Comparison of ENCODE assay signal across 1 cellular context in the genomic region with DNA sequence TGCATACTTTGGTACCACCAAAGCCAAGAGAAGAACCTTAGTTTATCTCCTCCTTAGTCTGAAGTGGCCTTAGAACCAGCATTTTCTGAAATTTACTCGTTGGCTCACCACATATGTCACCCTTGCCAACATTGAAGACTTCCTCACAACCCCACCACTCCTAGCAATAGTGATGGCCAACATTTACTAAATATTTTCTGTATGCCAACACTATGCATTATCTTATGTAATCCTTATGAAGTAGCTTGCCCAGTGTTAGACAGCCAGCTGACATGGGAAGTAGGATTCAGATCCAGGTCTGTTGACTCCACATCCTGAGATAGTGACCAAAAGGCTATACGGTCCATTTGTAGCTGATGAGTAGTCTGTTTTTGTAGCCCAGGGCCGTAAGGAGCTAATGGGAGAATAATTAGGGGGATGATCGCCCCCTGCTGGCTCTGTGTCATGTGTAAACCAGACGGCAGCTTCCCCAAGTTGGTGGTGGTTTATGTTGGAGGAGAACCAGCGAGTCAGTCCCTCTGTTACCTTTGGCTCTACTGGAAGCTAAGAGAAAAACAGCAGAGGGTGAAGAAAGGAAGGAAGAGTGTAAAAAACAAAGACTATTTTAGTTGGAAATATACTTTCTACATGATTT.
TF ChIP-seq lines count a peak whose summit lies in the region.

No MANE protein-coding gene starts in this region.

TF ChIP-seq in HepG2, 621 proteins besides CTCF, POLR2A, EP300 and RAD21 (continued from another document):
- TF ChIP-seq, protein P1, sequence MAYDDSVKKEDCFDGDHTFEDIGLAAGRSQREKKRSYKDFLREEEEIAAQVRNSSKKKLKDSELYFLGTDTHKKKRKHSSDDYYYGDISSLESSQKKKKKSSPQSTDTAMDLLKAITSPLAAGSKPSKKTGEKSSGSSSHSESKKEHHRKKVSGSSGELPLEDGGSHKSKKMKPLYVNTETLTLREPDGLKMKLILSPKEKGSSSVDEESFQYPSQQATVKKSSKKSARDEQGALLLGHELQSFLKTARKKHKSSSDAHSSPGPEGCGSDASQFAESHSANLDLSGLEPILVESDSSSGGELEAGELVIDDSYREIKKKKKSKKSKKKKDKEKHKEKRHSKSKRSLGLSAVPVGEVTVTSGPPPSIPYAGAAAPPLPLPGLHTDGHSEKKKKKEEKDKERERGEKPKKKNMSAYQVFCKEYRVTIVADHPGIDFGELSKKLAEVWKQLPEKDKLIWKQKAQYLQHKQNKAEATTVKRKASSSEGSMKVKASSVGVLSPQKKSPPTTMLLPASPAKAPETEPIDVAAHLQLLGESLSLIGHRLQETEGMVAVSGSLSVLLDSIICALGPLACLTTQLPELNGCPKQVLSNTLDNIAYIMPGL (CRISPR knock-in tag; IDR thresholded peaks at IDR 0.05; ENCODE audit: borderline replicate concordance in 1 of 2, low read depth in 1 of 2): peak; percentile 24 to 45; a peak in 1 of 4 replicates
- TF ChIP-seq MXD4 (CRISPR knock-in tag; IDR thresholded peaks at IDR 0.05) (0 out of 2 replicates have a peak, but pooled peaks have one; percentile 25), FOSL2 (CRISPR knock-in tag; IDR thresholded peaks at IDR 0.05) (peak; percentile 46), XRCC5 (optimal IDR thresholded peaks at IDR 0.05; ENCODE audit: low read length) (peak; percentile 27), SMAD3 (CRISPR knock-in tag; IDR thresholded peaks at IDR 0.05) (0 out of 2 replicates have a peak, but pooled peaks have one; percentile 8), STAG1 (CRISPR knock-in tag; IDR thresholded peaks at IDR 0.05) (peak; percentile 96), SAP130 (CRISPR knock-in tag; IDR thresholded peaks at IDR 0.05; ENCODE audit: low read depth) (no peak; the same call in 1 of the 2 replicates), ZNF121 (CRISPR knock-in tag; IDR thresholded peaks at IDR 0.05) (no peak), FOXA1 (IDR thresholded peaks at IDR 0.05) (no peak), FOXA1 (CRISPR knock-in tag; IDR thresholded peaks at IDR 0.05) (peak; percentile 54), GATAD2A (CRISPR knock-in tag; IDR thresholded peaks at IDR 0.05) (0 out of 2 replicates have a peak, but pooled peaks have one; percentile 41), ZNF792 (CRISPR knock-in tag; IDR thresholded peaks at IDR 0.05) (peak; percentile 45; the same call in 1 of the 2 replicates), KDM2A (CRISPR knock-in tag; IDR thresholded peaks at IDR 0.05; ENCODE audit: borderline replicate concordance, low read depth) (peak; percentile 30; the same call in 1 of the 2 replicates), HES4 (CRISPR knock-in tag; IDR thresholded peaks at IDR 0.05; ENCODE audit: borderline replicate concordance) (no peak), ZNF530 (CRISPR knock-in tag; IDR thresholded peaks at IDR 0.05; ENCODE audit: low read depth) (no peak), THAP11 (CRISPR knock-in tag; IDR thresholded peaks at IDR 0.05) (peak; percentile 43; the same call in 1 of the 2 replicates), FOXA3 (CRISPR knock-in tag; IDR thresholded peaks at IDR 0.05) (peak; percentile 26; the same call in 1 of the 2 replicates), GPN1 (CRISPR knock-in tag; IDR thresholded peaks at IDR 0.05; ENCODE audit: borderline replicate concordance) (no peak), TEAD3 (CRISPR knock-in tag; optimal IDR thresholded peaks at IDR 0.05; ENCODE audit: borderline replicate concordance) (peak; percentile 23), SATB2 (CRISPR knock-in tag; IDR thresholded peaks at IDR 0.05) (no peak), HOXA5 (CRISPR knock-in tag; IDR thresholded peaks at IDR 0.05) (0 out of 2 replicates have a peak, but pooled peaks have one; percentile 32), CEBPG (CRISPR knock-in tag; IDR thresholded peaks at IDR 0.05) (no peak), ASH2L (IDR thresholded peaks at IDR 0.05; ENCODE audit: insufficient read length, low read depth, low read length) (no peak), MIXL1 (CRISPR knock-in tag; IDR thresholded peaks at IDR 0.05) (0 out of 2 replicates have a peak, but pooled peaks have one; percentile 48), MED1 (CRISPR knock-in tag; IDR thresholded peaks at IDR 0.05) (0 out of 2 replicates have a peak, but pooled peaks have one; percentile 21), ZNF350 (CRISPR knock-in tag; IDR thresholded peaks at IDR 0.05; ENCODE audit: borderline replicate concordance, low read depth) (no peak), ZNF234 (CRISPR knock-in tag; conservative IDR thresholded peaks at IDR 0.05) (no peak), SMC3 (IDR thresholded peaks at IDR 0.05; ENCODE audit: low read length) (peak; percentile 97), ZEB1 (IDR thresholded peaks at IDR 0.05; ENCODE audit: insufficient replicate concordance, low read depth) (no peak), EEA1 (CRISPR knock-in tag; IDR thresholded peaks at IDR 0.05; ENCODE audit: borderline replicate concordance) (no peak), GABPA (IDR thresholded peaks at IDR 0.05; ENCODE audit: low read depth, low read length) (no peak), GABPA (CRISPR knock-in tag; IDR thresholded peaks at IDR 0.05; ENCODE audit: low read depth) (no peak), ZFP82 (CRISPR knock-in tag; IDR thresholded peaks at IDR 0.05; ENCODE audit: borderline replicate concordance) (no peak), SOX6 (IDR thresholded peaks at IDR 0.05) (no peak), SOX6 (CRISPR knock-in tag; IDR thresholded peaks at IDR 0.05) (peak; percentile 19; the same call in 1 of the 2 replicates), PHF8 (CRISPR knock-in tag; IDR thresholded peaks at IDR 0.05) (0 out of 2 replicates have a peak, but pooled peaks have one; percentile 30), ZNF773 (CRISPR knock-in tag; IDR thresholded peaks at IDR 0.05; ENCODE audit: borderline replicate concordance) (no peak), KLF16 (CRISPR knock-in tag; IDR thresholded peaks at IDR 0.05) (no peak)
- TF ChIP-seq, protein P2, sequence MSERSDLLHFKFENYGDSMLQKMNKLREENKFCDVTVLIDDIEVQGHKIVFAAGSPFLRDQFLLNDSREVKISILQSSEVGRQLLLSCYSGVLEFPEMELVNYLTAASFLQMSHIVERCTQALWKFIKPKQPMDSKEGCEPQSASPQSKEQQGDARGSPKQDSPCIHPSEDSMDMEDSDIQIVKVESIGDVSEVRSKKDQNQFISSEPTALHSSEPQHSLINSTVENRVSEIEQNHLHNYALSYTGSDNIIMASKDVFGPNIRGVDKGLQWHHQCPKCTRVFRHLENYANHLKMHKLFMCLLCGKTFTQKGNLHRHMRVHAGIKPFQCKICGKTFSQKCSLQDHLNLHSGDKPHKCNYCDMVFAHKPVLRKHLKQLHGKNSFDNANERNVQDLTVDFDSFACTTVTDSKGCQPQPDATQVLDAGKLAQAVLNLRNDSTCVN (CRISPR knock-in tag; IDR thresholded peaks at IDR 0.05; ENCODE audit: borderline replicate concordance): no peak
- TF ChIP-seq, protein P3, sequence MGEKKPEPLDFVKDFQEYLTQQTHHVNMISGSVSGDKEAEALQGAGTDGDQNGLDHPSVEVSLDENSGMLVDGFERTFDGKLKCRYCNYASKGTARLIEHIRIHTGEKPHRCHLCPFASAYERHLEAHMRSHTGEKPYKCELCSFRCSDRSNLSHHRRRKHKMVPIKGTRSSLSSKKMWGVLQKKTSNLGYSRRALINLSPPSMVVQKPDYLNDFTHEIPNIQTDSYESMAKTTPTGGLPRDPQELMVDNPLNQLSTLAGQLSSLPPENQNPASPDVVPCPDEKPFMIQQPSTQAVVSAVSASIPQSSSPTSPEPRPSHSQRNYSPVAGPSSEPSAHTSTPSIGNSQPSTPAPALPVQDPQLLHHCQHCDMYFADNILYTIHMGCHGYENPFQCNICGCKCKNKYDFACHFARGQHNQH (CRISPR knock-in tag; IDR thresholded peaks at IDR 0.05): peak; percentile 48; the same call in 1 of the 2 replicates
- TF ChIP-seq, protein P4, sequence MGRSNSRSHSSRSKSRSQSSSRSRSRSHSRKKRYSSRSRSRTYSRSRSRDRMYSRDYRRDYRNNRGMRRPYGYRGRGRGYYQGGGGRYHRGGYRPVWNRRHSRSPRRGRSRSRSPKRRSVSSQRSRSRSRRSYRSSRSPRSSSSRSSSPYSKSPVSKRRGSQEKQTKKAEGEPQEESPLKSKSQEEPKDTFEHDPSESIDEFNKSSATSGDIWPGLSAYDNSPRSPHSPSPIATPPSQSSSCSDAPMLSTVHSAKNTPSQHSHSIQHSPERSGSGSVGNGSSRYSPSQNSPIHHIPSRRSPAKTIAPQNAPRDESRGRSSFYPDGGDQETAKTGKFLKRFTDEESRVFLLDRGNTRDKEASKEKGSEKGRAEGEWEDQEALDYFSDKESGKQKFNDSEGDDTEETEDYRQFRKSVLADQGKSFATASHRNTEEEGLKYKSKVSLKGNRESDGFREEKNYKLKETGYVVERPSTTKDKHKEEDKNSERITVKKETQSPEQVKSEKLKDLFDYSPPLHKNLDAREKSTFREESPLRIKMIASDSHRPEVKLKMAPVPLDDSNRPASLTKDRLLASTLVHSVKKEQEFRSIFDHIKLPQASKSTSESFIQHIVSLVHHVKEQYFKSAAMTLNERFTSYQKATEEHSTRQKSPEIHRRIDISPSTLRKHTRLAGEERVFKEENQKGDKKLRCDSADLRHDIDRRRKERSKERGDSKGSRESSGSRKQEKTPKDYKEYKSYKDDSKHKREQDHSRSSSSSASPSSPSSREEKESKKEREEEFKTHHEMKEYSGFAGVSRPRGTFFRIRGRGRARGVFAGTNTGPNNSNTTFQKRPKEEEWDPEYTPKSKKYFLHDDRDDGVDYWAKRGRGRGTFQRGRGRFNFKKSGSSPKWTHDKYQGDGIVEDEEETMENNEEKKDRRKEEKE (IDR thresholded peaks at IDR 0.05): no peak
- TF ChIP-seq, protein P5, sequence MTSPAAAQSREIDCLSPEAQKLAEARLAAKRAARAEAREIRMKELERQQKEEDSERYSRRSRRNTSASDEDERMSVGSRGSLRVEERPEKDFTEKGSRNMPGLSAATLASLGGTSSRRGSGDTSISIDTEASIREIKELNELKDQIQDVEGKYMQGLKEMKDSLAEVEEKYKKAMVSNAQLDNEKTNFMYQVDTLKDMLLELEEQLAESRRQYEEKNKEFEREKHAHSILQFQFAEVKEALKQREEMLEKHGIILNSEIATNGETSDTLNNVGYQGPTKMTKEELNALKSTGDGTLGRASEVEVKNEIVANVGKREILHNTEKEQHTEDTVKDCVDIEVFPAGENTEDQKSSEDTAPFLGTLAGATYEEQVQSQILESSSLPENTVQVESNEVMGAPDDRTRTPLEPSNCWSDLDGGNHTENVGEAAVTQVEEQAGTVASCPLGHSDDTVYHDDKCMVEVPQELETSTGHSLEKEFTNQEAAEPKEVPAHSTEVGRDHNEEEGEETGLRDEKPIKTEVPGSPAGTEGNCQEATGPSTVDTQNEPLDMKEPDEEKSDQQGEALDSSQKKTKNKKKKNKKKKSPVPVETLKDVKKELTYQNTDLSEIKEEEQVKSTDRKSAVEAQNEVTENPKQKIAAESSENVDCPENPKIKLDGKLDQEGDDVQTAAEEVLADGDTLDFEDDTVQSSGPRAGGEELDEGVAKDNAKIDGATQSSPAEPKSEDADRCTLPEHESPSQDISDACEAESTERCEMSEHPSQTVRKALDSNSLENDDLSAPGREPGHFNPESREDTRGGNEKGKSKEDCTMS (CRISPR knock-in tag; conservative IDR thresholded peaks at IDR 0.05): no peak
- TF ChIP-seq, protein P6, sequence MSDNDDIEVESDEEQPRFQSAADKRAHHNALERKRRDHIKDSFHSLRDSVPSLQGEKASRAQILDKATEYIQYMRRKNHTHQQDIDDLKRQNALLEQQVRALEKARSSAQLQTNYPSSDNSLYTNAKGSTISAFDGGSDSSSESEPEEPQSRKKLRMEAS (IDR thresholded peaks at IDR 0.05): no peak
- TF ChIP-seq, protein P7, sequence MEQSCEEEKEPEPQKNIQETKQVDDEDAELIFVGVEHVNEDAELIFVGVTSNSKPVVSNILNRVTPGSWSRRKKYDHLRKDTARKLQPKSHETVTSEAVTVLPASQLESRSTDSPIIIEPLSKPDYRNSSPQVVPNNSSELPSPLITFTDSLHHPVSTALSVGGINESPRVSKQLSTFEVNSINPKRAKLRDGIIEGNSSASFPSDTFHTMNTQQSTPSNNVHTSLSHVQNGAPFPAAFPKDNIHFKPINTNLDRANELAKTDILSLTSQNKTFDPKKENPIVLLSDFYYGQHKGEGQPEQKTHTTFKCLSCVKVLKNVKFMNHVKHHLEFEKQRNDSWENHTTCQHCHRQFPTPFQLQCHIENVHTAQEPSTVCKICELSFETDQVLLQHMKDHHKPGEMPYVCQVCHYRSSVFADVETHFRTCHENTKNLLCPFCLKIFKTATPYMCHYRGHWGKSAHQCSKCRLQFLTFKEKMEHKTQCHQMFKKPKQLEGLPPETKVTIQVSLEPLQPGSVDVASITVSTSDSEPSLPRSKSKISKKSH (CRISPR knock-in tag; IDR thresholded peaks at IDR 0.05; ENCODE audit: borderline replicate concordance): no peak
- TF ChIP-seq, protein P8, sequence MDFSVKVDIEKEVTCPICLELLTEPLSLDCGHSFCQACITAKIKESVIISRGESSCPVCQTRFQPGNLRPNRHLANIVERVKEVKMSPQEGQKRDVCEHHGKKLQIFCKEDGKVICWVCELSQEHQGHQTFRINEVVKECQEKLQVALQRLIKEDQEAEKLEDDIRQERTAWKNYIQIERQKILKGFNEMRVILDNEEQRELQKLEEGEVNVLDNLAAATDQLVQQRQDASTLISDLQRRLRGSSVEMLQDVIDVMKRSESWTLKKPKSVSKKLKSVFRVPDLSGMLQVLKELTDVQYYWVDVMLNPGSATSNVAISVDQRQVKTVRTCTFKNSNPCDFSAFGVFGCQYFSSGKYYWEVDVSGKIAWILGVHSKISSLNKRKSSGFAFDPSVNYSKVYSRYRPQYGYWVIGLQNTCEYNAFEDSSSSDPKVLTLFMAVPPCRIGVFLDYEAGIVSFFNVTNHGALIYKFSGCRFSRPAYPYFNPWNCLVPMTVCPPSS (IDR thresholded peaks at IDR 0.05): no peak
